ENCODE assay signal across 4 cellular contexts in genomic region chr11:60366262-60366904, GRCh38. TPM values are rescaled to one million over a fixed set of nuclear protein-coding genes. Genes with fewer than 3 reads are reported as not detected.
"Had no signal": no experiment of that assay in that cellular context is flagged by ENCODE, and none has a peak within 500 bp of the region (broad histone marks: within the 10 kb centered on the region; RNA-seq: fewer than 3 reads in every experiment).

No MANE protein-coding gene starts in this region.

RNA-seq across cellular contexts. Expression of gene MS4A7, which starts 11.9 kb away (rescaled TPM):
- total RNA-seq: M059J, SK-MEL-5 had no signal
- polyA plus RNA-seq: SK-N-SH had no signal

RNA-seq across cellular contexts. Expression of gene MS4A14, which starts 29.9 kb away (rescaled TPM):
- total RNA-seq: M059J, SK-MEL-5 had no signal
- polyA plus RNA-seq: SK-N-SH had no signal

RNA-seq across cellular contexts. Expression of gene MS4A6E, which starts 39.3 kb away (rescaled TPM):
- total RNA-seq: PC-3, SK-MEL-5 had no signal
- polyA plus RNA-seq: SK-N-SH had no signal
